In the genomic region with DNA sequence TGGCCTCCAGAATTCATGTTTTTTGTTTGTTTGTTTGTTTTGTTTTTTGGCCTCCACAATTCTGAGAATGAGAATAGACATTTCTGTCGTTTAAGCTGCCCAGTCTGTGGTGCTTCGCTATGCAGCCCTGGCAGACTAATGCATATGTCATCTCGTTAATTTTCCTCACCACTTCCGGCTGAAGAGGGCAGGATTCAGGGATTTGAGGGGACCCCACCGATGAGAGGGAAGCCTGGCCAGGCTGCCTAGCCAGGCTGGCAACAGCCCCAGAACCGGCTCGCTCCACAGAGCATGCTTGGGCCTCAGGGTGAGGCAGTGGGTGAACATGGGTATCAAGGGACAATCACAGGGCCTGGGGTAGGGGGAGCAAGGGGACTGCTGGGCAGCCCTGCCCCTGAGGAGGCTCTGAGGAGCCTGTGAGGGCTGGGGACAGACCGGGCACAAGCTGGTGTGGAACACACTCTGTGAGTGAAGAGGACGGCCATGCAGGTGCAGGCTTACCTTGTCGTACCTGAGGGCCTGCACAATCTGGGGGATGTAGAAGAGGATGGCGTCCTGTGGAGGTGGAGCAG, we compare ENCODE assay signal across 35 cellular contexts. TPM values are rescaled to one million over a fixed set of nuclear protein-coding genes. Genes with fewer than 3 reads are reported as not detected.
DNase-seq lines count a peak whose midpoint lies in the region; ATAC-seq and TF ChIP-seq lines count a peak whose summit lies in the region.
"Had no signal": no experiment of that assay in that cellular context is flagged by ENCODE, and none has a peak within 500 bp of the region (broad histone marks: within the 10 kb centered on the region; RNA-seq: fewer than 3 reads in every experiment).

No MANE protein-coding gene starts in this region.

- 79 to 90% (median 86%) methylated on average over 10 to 11 of the region's 11 CpGs for WGBS in adrenal gland, 4 donors

- H3K9me3 ChIP-seq in RWPE2 (ENCODE audit: severe bottlenecking) (peaks cover 5% of the 10 kb centered on the region), adrenal gland (replicated peaks in 1 of 3) (no peaks in the 10 kb centered on the region)
- H3K9me3 ChIP-seq: breast epithelium, Caco-2, left lung, neutrophil, psoas muscle, thyroid gland had no signal

- no peaks in the 10 kb centered on the region for H3K4me1 ChIP-seq in RWPE2 (ENCODE audit: insufficient read depth, poor library complexity, severe bottlenecking)
- H3K4me1 ChIP-seq in adrenal gland (replicated peaks in 1 of 2): no peaks in the 10 kb centered on the region
- H3K4me1 ChIP-seq: breast epithelium, Caco-2, left lung, psoas muscle, thyroid gland had no signal

- H3K4me3 ChIP-seq in RWPE2 (ENCODE audit: severe bottlenecking) (no peak overlapping the region), adrenal gland (no peak overlapping the region)
- H3K4me3 ChIP-seq: breast epithelium, left lung, PC-9, psoas muscle, thyroid gland had no signal

- intact Hi-C loops in adrenal gland (cut with DNase I): loop anchor here in 1 of 2 donors (10.0 kb wide), 1 partner anchor 59 kb away; no protein-coding TSS in a partner anchor

- TF ChIP-seq CTCF in RWPE2 (IDR thresholded peaks at IDR 0.05; ENCODE audit: poor library complexity, severe bottlenecking): no peak
- TF ChIP-seq CTCF in adrenal gland (IDR thresholded peaks at IDR 0.05): no peak

- peaks cover 5% of the 10 kb centered on the region; the same call in 1 of the 2 replicates for H3K36me3 ChIP-seq in RWPE2 (ENCODE audit: low read depth)
- peaks cover 0 to 62% of the 10 kb centered on the region in 2 donors for H3K36me3 ChIP-seq in adrenal gland (replicated peaks in 1 of 2)

- ATAC-seq in RWPE2 (ENCODE audit: low read depth): 0 out of 3 replicates have a peak, but pooled peaks have one; percentile 14
- no peak for ATAC-seq in HG03571 (IDR thresholded peaks at IDR 0.05; ENCODE audit: unreplicated experiment)
- no peak for ATAC-seq in GM21528 (IDR thresholded peaks at IDR 0.05; ENCODE audit: low FRiP score, unreplicated experiment)
- ATAC-seq: left lung, psoas muscle, sciatic nerve had no signal

- H3K27ac ChIP-seq in RWPE2 (ENCODE audit: poor library complexity, severe bottlenecking) (no peak overlapping the region), adrenal gland (no peak overlapping the region)
- H3K27ac ChIP-seq: breast epithelium, epithelial cell of prostate, KMS-11, left lung, neutrophil, PC-9, psoas muscle, thyroid gland had no signal

- H3K27me3 ChIP-seq in RWPE2 (ENCODE audit: insufficient read depth, poor library complexity, severe bottlenecking): no peaks in the 10 kb centered on the region
- no peaks in the 10 kb centered on the region for H3K27me3 ChIP-seq in adrenal gland
- H3K27me3 ChIP-seq: breast epithelium, left lung, neutrophil, thyroid gland had no signal

- no peak for TF ChIP-seq POLR2A in adrenal gland (IDR thresholded peaks at IDR 0.05)

- DNase-seq in GM04503 (ENCODE audit: low read depth) (peak; percentile 4), RWPE2 (ENCODE audit: low spot score) (no peak), fibroblast of peridontal ligament (ENCODE audit: extremely low read depth) (peak; percentile 19), adrenal gland (no peak), HT-29 (ENCODE audit: low spot score) (no peak)
- DNase-seq: activated CD4-positive, alpha-beta memory T cell treated with anti-CD3 and anti-CD28 coated beads for 36 hours; activated CD4-positive, CD25-positive, alpha-beta regulatory T cell treated with anti-CD3 and anti-CD28 coated beads, Interleukin-2, amount 50 U/mL, for 72 hours; activated naive CD4-positive, alpha-beta T cell treated with anti-CD3 and anti-CD28 coated beads, Interleukin-2, amount 10 ng/mL, durations not matched to agents 7 days and 5 days; Caco-2; DMS53; effector CD4-positive, alpha-beta T cell; GF-D8; glutamatergic neuron; GOT3; mesenchymal stem cell; NCI-H1436; NCI-H2081; NCI-H2227 treated with DMSO at 0.1 percent for 48 hours; NCI-H526; NK-92 treated with Interleukin-12 subunit alpha and Interleukin-12 subunit beta, amount 100 ng/mL, for 24 hours; PC-9; psoas muscle; SHP77; stimulated activated CD4-positive, alpha-beta T cell treated with anti-CD3 and anti-CD28 coated beads, Interleukin-4, amount 100 ng/mL, for 1 hour; T-helper 2 cell; thyroid gland had no signal

RNA-seq across cellular contexts. Expression of gene SERPIND1, which starts 47.8 kb away (rescaled TPM):
- total RNA-seq in adrenal gland: 1 to 10 TPM in 1 of 8 donors, under 1 TPM in 5, not detected in 2; 0.13 to 1.0 (median 0.30) TPM
- under 1 TPM; 0.10 to 0.18 (median 0.16) TPM for polyA plus RNA-seq in adrenal gland
- not detected in 2 replicates for total RNA-seq in HT-29 (2014; rRNA removed; shearing (Covaris generic))
- total RNA-seq: activated CD4-positive, alpha-beta memory T cell treated with anti-CD3 and anti-CD28 coated beads for 36 hours; PC-9; psoas muscle had no signal
- polyA plus RNA-seq: CD14-positive monocyte had no signal

Comparison
In these comparisons a context has a peak if more than half of its experiments do, and no peak if none do; other contexts are left out.
1. DNase-seq: peak in GM04503 (single experiment) and fibroblast of peridontal ligament (single experiment); none in RWPE2 (single experiment), adrenal gland (0 of 7) and HT-29 (single experiment).